ENCODE assay signal across 10 cellular contexts in genomic region chr2:105517814-105518705, GRCh38.
DNase-seq lines count a peak whose midpoint lies in the region; ATAC-seq and TF ChIP-seq lines count a peak whose summit lies in the region.
"Had no signal": no experiment of that assay in that cellular context is flagged by ENCODE, and none has a peak within 500 bp of the region (broad histone marks: within the 10 kb centered on the region; RNA-seq: fewer than 3 reads in every experiment).

No MANE protein-coding gene starts in this region.

- peaks cover 37% of the 10 kb centered on the region for H3K4me1 ChIP-seq in Loucy (ENCODE audit: insufficient read depth, low read length, poor library complexity, severe bottlenecking)
- H3K4me1 ChIP-seq in right atrium auricular region: peaks cover 0 to 48% of the 10 kb centered on the region in 2 donors
- peaks cover 24 to 46% (median 40%) of the 10 kb centered on the region in 4 donors for H3K4me1 ChIP-seq in stomach

- intact Hi-C loops in stomach (cut with DNase I; ENCODE audit: low total_unique reads): no loop called here

- ATAC-seq in HG03439 (IDR thresholded peaks at IDR 0.05; ENCODE audit: unreplicated experiment) (no peak), HG03520 (IDR thresholded peaks at IDR 0.05; ENCODE audit: unreplicated experiment) (no peak)

- DNase-seq in brain microvascular endothelial cell (peak; percentile 22), right atrium auricular region (ENCODE audit: low spot score) (peak; percentile 61), stomach (peak; percentile 96), amniotic stem cell (lab: John Stamatoyannopoulos, UW) (no peak), iPS-NIHi11 (ENCODE audit: low spot score) (no peak)

- H3K4me2 ChIP-seq in Loucy (ENCODE audit: low read depth, low read length, poor library complexity, severe bottlenecking): peak overlapping the region; percentile 61
- H3K4me2 ChIP-seq: KMS-11 had no signal

- H3K9ac ChIP-seq in Loucy (ENCODE audit: low read depth, low read length, poor library complexity, severe bottlenecking): peak overlapping the region; percentile 47
- H3K9ac ChIP-seq: KMS-11 had no signal

- H3K9me2 ChIP-seq in Loucy (replicated peaks; ENCODE audit: low read depth, low read length): no peaks in the 10 kb centered on the region

- TF ChIP-seq CTCF in Loucy (conservative IDR thresholded peaks at IDR 0.05; ENCODE audit: low read length) (no peak), brain microvascular endothelial cell (IDR thresholded peaks at IDR 0.05; ENCODE audit: low read depth, low read length, missing control alignments) (no peak), right atrium auricular region (IDR thresholded peaks at IDR 0.05) (no peak), stomach (IDR thresholded peaks at IDR 0.05) (no peak)

- no peaks in the 10 kb centered on the region for H3K36me3 ChIP-seq in Loucy (ENCODE audit: insufficient read depth, low read length)
- H3K36me3 ChIP-seq in brain microvascular endothelial cell (replicated peaks): no peaks in the 10 kb centered on the region
- H3K36me3 ChIP-seq in right atrium auricular region: no peaks in the 10 kb centered on the region
- H3K36me3 ChIP-seq in stomach: no peaks in the 10 kb centered on the region
- H3K36me3 ChIP-seq: WERI-Rb-1 had no signal

- 68 to 91% (median 74%) methylated on average over 5 to 8 of the region's 8 CpGs for WGBS in stomach, 5 donors

- H3K4me3 ChIP-seq in Loucy (ENCODE audit: low read length, poor library complexity, severe bottlenecking) (no peak overlapping the region), brain microvascular endothelial cell (ENCODE audit: low read depth, low read length) (no peak overlapping the region), right atrium auricular region (no peak overlapping the region), stomach (no peak overlapping the region)

- no peak for TF ChIP-seq POLR2A in stomach (IDR thresholded peaks at IDR 0.05)

- no peaks in the 10 kb centered on the region for H3K79me2 ChIP-seq in Loucy (ENCODE audit: insufficient read depth, low read length)

- no peak overlapping the region for H2AFZ ChIP-seq in Loucy (ENCODE audit: low read length)

- H3K27ac ChIP-seq in brain microvascular endothelial cell (no peak overlapping the region), right atrium auricular region (peak overlapping the region; percentile 46 to 52), stomach (peak overlapping the region; percentile 43 to 76 (median 58))
- H3K27ac ChIP-seq: KMS-11, WERI-Rb-1 had no signal

- in situ Hi-C loops in brain microvascular endothelial cell (cut with HindIII; ENCODE audit: low pct_ligation_motif_present, low sequenced_read_pairs): loop anchor here (25.0 kb wide), 1 partner anchor 156 kb away; no protein-coding TSS in a partner anchor

- no peak for TF ChIP-seq EP300 in stomach (IDR thresholded peaks at IDR 0.05)

- H3K9me3 ChIP-seq in Loucy (ENCODE audit: insufficient read depth, low read depth, low read length) (no peaks in the 10 kb centered on the region), right atrium auricular region (no peaks in the 10 kb centered on the region), stomach (no peaks in the 10 kb centered on the region)

- no peaks in the 10 kb centered on the region for H3F3A ChIP-seq in Loucy (ENCODE audit: low read depth)

- no peaks in the 10 kb centered on the region for H4K20me1 ChIP-seq in Loucy (ENCODE audit: insufficient read depth, low read length, poor library complexity, severe bottlenecking)

- H3K27me3 ChIP-seq in Loucy (ENCODE audit: insufficient read depth, low read length, poor library complexity, severe bottlenecking): no peaks in the 10 kb centered on the region
- H3K27me3 ChIP-seq in brain microvascular endothelial cell (replicated peaks): no peaks in the 10 kb centered on the region
- H3K27me3 ChIP-seq in right atrium auricular region: no peaks in the 10 kb centered on the region
- no peaks in the 10 kb centered on the region for H3K27me3 ChIP-seq in stomach

Comparison
In these comparisons a context has a peak if more than half of its experiments do, and no peak if none do; other contexts are left out.
1. DNase-seq: peak in brain microvascular endothelial cell (single experiment), right atrium auricular region (single experiment) and stomach (single experiment); none in amniotic stem cell (single experiment) and iPS-NIHi11 (single experiment).